ENCODE assay signal across 8 cellular contexts in the genomic region with DNA sequence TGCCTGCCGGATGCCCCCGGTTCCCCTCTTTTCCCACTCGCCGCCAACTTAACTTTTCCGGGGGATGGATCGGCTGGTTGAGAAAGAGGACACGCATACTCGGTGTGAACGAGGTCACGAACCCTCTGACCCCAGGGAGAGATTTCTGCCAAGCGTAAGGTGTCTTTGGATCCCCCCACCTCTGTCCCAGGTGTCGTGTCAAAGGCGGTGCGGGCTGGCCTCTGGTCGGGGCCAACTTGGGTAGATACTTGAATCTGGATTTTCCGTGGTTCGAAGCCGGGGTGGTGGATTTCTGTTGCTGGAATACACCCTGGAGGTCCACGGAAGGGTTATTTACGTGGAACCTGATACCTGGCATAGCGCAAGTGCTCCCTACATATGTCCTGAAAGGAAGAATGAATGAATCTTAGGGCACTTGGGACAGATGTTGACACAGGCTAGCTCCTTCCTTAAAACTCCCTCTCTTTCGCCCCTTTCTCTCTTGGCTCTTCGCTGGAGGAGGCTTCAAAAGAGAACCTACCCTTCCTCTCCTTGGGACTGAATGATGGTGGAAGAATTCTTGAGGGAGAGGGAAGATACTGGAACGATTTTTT. TPM values are rescaled to one million over a fixed set of nuclear protein-coding genes. Genes with fewer than 3 reads are reported as not detected.
DNase-seq lines count a peak whose midpoint lies in the region; ATAC-seq and TF ChIP-seq lines count a peak whose summit lies in the region.

No MANE protein-coding gene starts in this region.

- peak overlapping the region; percentile 11 for H3K27ac ChIP-seq in AG04450 (ENCODE audit: low read depth, low read length)
- peak overlapping the region in 1 of 4 donors; percentile 61 for H3K27ac ChIP-seq in gastroesophageal sphincter
- H3K27ac ChIP-seq in parathyroid adenoma = no peak overlapping the region

- no peaks in the 10 kb centered on the region for H3K79me2 ChIP-seq in parathyroid adenoma

- H2AFZ ChIP-seq in parathyroid adenoma = peak overlapping the region; percentile 68

- H3K27me3 ChIP-seq in AG04450 (ENCODE audit: control insufficient read depth, insufficient read depth, low read length) (peaks cover 23% of the 10 kb centered on the region), MG63 (no peaks in the 10 kb centered on the region), gastroesophageal sphincter (peaks cover 56% of the 10 kb centered on the region), parathyroid adenoma (ENCODE audit: control insufficient read depth, insufficient read depth, low read length) (no peaks in the 10 kb centered on the region)

- peaks cover 2% of the 10 kb centered on the region for H3K9me3 Mint-ChIP-seq in natural killer cell treated with Interleukin-12 subunit alpha and Interleukin-12 subunit beta and Interleukin-15 and Interleukin-18, amount 100 ng/mL, for 72 hours

- peaks cover 0 to 31% (median 5%) of the 10 kb centered on the region in 3 donors for H3K4me1 ChIP-seq in gastroesophageal sphincter
- H3K4me1 ChIP-seq in parathyroid adenoma = no peaks in the 10 kb centered on the region

- peak overlapping the region; percentile 64 for H3K4me3 ChIP-seq in AG04450 (ENCODE audit: low read depth, low read length)
- H3K4me3 ChIP-seq in MG63 = peak overlapping the region; percentile 60
- peak overlapping the region; percentile 32 to 61 for H3K4me3 ChIP-seq in gastroesophageal sphincter
- peak overlapping the region; percentile 52 for H3K4me3 ChIP-seq in parathyroid adenoma (ENCODE audit: low read depth, low read length)

- H3K4me1 Mint-ChIP-seq in natural killer cell treated with Interleukin-12 subunit alpha and Interleukin-12 subunit beta and Interleukin-15 and Interleukin-18, amount 100 ng/mL, for 72 hours (ENCODE audit: low read depth in 2 of 2) = no peaks in the 10 kb centered on the region

- no peak overlapping the region for H3K4me3 Mint-ChIP-seq in natural killer cell treated with Interleukin-12 subunit alpha and Interleukin-12 subunit beta and Interleukin-15 and Interleukin-18, amount 100 ng/mL, for 72 hours

- peaks cover 4% of the 10 kb centered on the region for H3K36me3 Mint-ChIP-seq in natural killer cell treated with Interleukin-12 subunit alpha and Interleukin-12 subunit beta and Interleukin-15 and Interleukin-18, amount 100 ng/mL, for 72 hours

- H3K36me3 ChIP-seq in MG63 (no peaks in the 10 kb centered on the region), gastroesophageal sphincter (no peaks in the 10 kb centered on the region), parathyroid adenoma (ENCODE audit: control insufficient read depth, insufficient read depth, low read length) (no peaks in the 10 kb centered on the region)

- CTCF ChIA-PET in AG04450 (lab: Charles Lee) = no interaction called here

- H3K27me3 Mint-ChIP-seq in natural killer cell treated with Interleukin-12 subunit alpha and Interleukin-12 subunit beta and Interleukin-15 and Interleukin-18, amount 100 ng/mL, for 72 hours = peaks cover 51 to 66% of the 10 kb centered on the region in 2 donors

- H3K27ac Mint-ChIP-seq in natural killer cell treated with Interleukin-12 subunit alpha and Interleukin-12 subunit beta and Interleukin-15 and Interleukin-18, amount 100 ng/mL, for 72 hours = no peak overlapping the region

- POLR2A ChIA-PET in AG04450 (lab: Yijun Ruan, JAX) = no interaction called here

- H3K9me3 ChIP-seq in AG04450 (ENCODE audit: control insufficient read depth, insufficient read depth, low read length) (no peaks in the 10 kb centered on the region; the same call in 1 of the 2 replicates), MG63 (no peaks in the 10 kb centered on the region), gastroesophageal sphincter (no peaks in the 10 kb centered on the region), parathyroid adenoma (ENCODE audit: control insufficient read depth, low read length) (no peaks in the 10 kb centered on the region)

- no peak for TF ChIP-seq EP300 in gastroesophageal sphincter (IDR thresholded peaks at IDR 0.05)

- no peak for ATAC-seq in gastroesophageal sphincter
- ATAC-seq in natural killer cell treated with Interleukin-12 subunit alpha and Interleukin-12 subunit beta and Interleukin-15 and Interleukin-18, amount 100 ng/mL, for 72 hours = no peak
- ATAC-seq in omental fat pad (ENCODE audit: low FRiP score) = no peak
- ATAC-seq in HG02763 (IDR thresholded peaks at IDR 0.05; ENCODE audit: unreplicated experiment) = no peak

- 7 to 11% methylated on average over 5 to 12 of the region's 24 CpGs for WGBS in gastroesophageal sphincter (ENCODE audit: low coverage in 1 of 2), 2 donors

- H3K4me2 ChIP-seq in parathyroid adenoma (ENCODE audit: low read length) = peak overlapping the region; percentile 88

- no peak overlapping the region for H3K9ac ChIP-seq in parathyroid adenoma

- DNase-seq in AG04450 (ENCODE audit: low read depth, low spot score) = no peak
- DNase-seq in MG63 = no peak
- DNase-seq in SHP77 treated with DMSO at 0.1 percent for 48 hours (lab: John Stamatoyannopoulos, UW) = no peak
- DNase-seq in natural killer cell treated with Interleukin-12 subunit alpha and Interleukin-12 subunit beta and Interleukin-15 and Interleukin-18, amount 100 ng/mL, for 72 hours (ENCODE audit: low spot score) = no peak
- no peak for DNase-seq in omental fat pad (ENCODE audit: low spot score)

- TF ChIP-seq CTCF in AG04450 (IDR thresholded peaks at IDR 0.05; ENCODE audit: low read depth, low read length) (no peak), gastroesophageal sphincter (IDR thresholded peaks at IDR 0.05) (no peak), parathyroid adenoma (IDR thresholded peaks at IDR 0.05) (no peak), omental fat pad (IDR thresholded peaks at IDR 0.05) (no peak)

- TF ChIP-seq POLR2A in gastroesophageal sphincter (IDR thresholded peaks at IDR 0.05) = no peak

RNA-seq across cellular contexts. Expression of a gene that starts 1.0 kb away (rescaled TPM):
- 1.9 and 2.1 TPM in 2 replicates for polyA plus RNA-seq in AG04450 (2011; rRNA removed)
- polyA minus RNA-seq in AG04450 (2011; rRNA and poly(A)+ RNA removed) = 1.1 and 2.7 TPM in 2 replicates
- 1.9 and 3.3 TPM in 2 replicates for total RNA-seq in MG63 (2014; rRNA removed; shearing (Covaris generic); ENCODE audit: low replicate concordance)
- total RNA-seq in gastroesophageal sphincter (1 to 10 TPM in 2 of 4 donors, under 1 TPM in 2; 0.62 to 2.7 (median 1.4) TPM), omental fat pad (10 to 100 TPM in 1 of 4 donors, 1 to 10 TPM in 3; 1.9 to 10.2 (median 2.1) TPM)
- total RNA-seq in natural killer cell treated with Interleukin-12 subunit alpha and Interleukin-12 subunit beta and Interleukin-15 and Interleukin-18, amount 100 ng/mL, for 72 hours = under 1 TPM in 1 of 2 donors, not detected in 1; 0.39 TPM
